Comparison of ENCODE assay signal across 2 cellular contexts in the genomic region with DNA sequence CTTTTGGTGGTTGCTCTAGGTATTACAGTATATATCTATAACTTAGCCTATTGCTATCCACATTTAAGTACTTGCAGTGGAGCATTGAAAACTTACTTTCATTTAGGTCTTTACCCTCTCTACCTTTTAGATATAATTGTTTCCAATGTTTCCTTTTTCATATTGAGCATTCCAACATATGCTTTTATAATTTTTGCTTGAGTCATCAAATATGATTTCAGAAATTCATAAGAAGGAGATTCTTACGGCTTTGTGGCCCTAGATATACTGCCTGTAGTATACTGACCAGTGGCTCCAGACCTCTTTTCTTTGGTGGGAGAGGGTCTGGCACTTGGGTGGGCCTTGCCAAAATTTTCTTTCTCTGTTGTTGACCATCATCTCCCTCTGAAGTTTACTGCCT.
A peak's percentile ranks its signal among the peaks of the same experiment; 100 is the strongest.
TF ChIP-seq lines count a peak whose summit lies in the region.

No MANE protein-coding gene starts in this region.

TF ChIP-seq in HepG2, 621 proteins besides CTCF, POLR2A, EP300 and RAD21:
- TF ChIP-seq, protein P1, sequence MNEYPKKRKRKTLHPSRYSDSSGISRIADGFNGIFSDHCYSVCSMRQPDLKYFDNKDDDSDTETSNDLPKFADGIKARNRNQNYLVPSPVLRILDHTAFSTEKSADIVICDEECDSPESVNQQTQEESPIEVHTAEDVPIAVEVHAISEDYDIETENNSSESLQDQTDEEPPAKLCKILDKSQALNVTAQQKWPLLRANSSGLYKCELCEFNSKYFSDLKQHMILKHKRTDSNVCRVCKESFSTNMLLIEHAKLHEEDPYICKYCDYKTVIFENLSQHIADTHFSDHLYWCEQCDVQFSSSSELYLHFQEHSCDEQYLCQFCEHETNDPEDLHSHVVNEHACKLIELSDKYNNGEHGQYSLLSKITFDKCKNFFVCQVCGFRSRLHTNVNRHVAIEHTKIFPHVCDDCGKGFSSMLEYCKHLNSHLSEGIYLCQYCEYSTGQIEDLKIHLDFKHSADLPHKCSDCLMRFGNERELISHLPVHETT (CRISPR knock-in tag; conservative IDR thresholded peaks at IDR 0.05), result no peak
- TF ChIP-seq, protein P2, sequence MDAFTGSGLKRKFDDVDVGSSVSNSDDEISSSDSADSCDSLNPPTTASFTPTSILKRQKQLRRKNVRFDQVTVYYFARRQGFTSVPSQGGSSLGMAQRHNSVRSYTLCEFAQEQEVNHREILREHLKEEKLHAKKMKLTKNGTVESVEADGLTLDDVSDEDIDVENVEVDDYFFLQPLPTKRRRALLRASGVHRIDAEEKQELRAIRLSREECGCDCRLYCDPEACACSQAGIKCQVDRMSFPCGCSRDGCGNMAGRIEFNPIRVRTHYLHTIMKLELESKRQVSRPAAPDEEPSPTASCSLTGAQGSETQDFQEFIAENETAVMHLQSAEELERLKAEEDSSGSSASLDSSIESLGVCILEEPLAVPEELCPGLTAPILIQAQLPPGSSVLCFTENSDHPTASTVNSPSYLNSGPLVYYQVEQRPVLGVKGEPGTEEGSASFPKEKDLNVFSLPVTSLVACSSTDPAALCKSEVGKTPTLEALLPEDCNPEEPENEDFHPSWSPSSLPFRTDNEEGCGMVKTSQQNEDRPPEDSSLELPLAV (CRISPR knock-in tag; conservative IDR thresholded peaks at IDR 0.05; ENCODE audit: low read depth), result no peak
- TF ChIP-seq MAFK (conservative IDR thresholded peaks at IDR 0.05 in 1 of 2, IDR thresholded peaks at IDR 0.05 in 1 of 2; ENCODE audit: low read length in 2 of 2) (peak; percentile 85 to 93), ZNF431 (CRISPR knock-in tag; IDR thresholded peaks at IDR 0.05; ENCODE audit: borderline replicate concordance, low read depth) (no peak), MAFF (IDR thresholded peaks at IDR 0.05; ENCODE audit: low read depth, low read length) (peak; percentile 83), ZNF484 (CRISPR knock-in tag; IDR thresholded peaks at IDR 0.05; ENCODE audit: borderline replicate concordance, low read depth) (no peak)

TF ChIP-seq in K562, 482 proteins besides CTCF, POLR2A, EP300 and RAD21:
- TF ChIP-seq MAFK (IDR thresholded peaks at IDR 0.05; ENCODE audit: low read length) (peak; percentile 54; the same call in 1 of the 2 replicates), MAFF (IDR thresholded peaks at IDR 0.05; ENCODE audit: low read length) (peak; percentile 51; the same call in 1 of the 2 replicates), ZNF316 (IDR thresholded peaks at IDR 0.05) (peak; percentile 32)
- TF ChIP-seq, protein P3, sequence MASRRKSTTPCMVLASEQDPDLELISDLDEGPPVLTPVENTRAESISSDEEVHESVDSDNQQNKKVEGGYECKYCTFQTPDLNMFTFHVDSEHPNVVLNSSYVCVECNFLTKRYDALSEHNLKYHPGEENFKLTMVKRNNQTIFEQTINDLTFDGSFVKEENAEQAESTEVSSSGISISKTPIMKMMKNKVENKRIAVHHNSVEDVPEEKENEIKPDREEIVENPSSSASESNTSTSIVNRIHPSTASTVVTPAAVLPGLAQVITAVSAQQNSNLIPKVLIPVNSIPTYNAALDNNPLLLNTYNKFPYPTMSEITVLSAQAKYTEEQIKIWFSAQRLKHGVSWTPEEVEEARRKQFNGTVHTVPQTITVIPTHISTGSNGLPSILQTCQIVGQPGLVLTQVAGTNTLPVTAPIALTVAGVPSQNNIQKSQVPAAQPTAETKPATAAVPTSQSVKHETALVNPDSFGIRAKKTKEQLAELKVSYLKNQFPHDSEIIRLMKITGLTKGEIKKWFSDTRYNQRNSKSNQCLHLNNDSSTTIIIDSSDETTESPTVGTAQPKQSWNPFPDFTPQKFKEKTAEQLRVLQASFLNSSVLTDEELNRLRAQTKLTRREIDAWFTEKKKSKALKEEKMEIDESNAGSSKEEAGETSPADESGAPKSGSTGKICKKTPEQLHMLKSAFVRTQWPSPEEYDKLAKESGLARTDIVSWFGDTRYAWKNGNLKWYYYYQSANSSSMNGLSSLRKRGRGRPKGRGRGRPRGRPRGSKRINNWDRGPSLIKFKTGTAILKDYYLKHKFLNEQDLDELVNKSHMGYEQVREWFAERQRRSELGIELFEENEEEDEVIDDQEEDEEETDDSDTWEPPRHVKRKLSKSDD (conservative IDR thresholded peaks at IDR 0.05; ENCODE audit: low read length), result no peak
